In the genomic region with DNA sequence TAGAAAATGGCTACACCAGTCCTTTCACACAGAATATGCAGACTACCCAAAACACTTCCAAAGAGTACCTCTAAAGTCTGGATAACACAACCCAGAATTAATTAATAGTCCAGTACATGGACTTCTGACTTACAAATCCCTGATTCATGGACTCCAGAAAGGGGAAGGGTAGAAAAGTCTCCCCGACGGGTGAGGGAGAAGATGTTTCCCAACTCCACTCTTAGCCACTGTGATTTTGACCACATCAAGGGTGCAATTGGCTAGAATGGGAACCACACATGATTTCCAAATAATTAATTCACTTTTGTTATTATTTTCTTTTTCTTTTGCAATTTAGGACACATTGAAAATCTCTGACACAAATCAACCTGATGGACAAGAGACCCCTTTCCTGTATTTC, we compare ENCODE assay signal across 14 cellular contexts. TPM values are rescaled to one million over a fixed set of nuclear protein-coding genes. Genes with fewer than 3 reads are reported as not detected.
"Had no signal": no experiment of that assay in that cellular context is flagged by ENCODE, and none has a peak within 500 bp of the region (broad histone marks: within the 10 kb centered on the region; RNA-seq: fewer than 3 reads in every experiment).

No MANE protein-coding gene starts in this region.

- H3K9me3 ChIP-seq: left lung, mucosa of descending colon, tibial nerve had no signal

- ATAC-seq: activated T-helper 17 cell treated with anti-CD3 and anti-CD28 coated beads, Interleukin-2, amount 50 U/mL, for 72 hours; esophagus mucosa; left lung; mucosa of descending colon; naive thymus-derived CD8-positive, alpha-beta T cell; stimulated activated effector memory CD8-positive, alpha-beta T cell treated with anti-CD3 and anti-CD28 coated beads, Interleukin-12 subunit alpha, Interleukin-12 subunit beta, amount 100 ng/mL, for 72 hours had no signal

- H3K36me3 Mint-ChIP-seq: stimulated activated effector memory CD8-positive, alpha-beta T cell treated with anti-CD3 and anti-CD28 coated beads, Interleukin-12 subunit alpha, Interleukin-12 subunit beta, amount 100 ng/mL, for 72 hours had no signal

- H3K4me3 ChIP-seq: left lung, mucosa of descending colon, tibial nerve had no signal

- H3K36me3 ChIP-seq: left lung, tibial nerve had no signal

- H3K27me3 Mint-ChIP-seq: activated T-helper 17 cell treated with anti-CD3 and anti-CD28 coated beads, Interleukin-2, amount 50 U/mL, for 72 hours had no signal

- H3K9me3 Mint-ChIP-seq: activated CD4-positive, alpha-beta T cell treated with anti-CD3 and anti-CD28 coated beads, Interleukin-2, amount 10 ng/mL, durations not matched to agents 7 days and 5 days; activated T-helper 17 cell treated with anti-CD3 and anti-CD28 coated beads, Interleukin-2, amount 50 U/mL, for 72 hours; naive thymus-derived CD8-positive, alpha-beta T cell; stimulated activated effector memory CD8-positive, alpha-beta T cell treated with anti-CD3 and anti-CD28 coated beads, Interleukin-12 subunit alpha, Interleukin-12 subunit beta, amount 100 ng/mL, for 72 hours; T-helper 1 cell treated with Interleukin-12 subunit alpha and Interleukin-12 subunit beta and Interleukin-4 antibody, amounts not matched to agents 30 μg/mL and 1 μg/mL, for 36 hours had no signal

- H3K27ac Mint-ChIP-seq: activated CD4-positive, alpha-beta T cell treated with anti-CD3 and anti-CD28 coated beads, Interleukin-2, amount 10 ng/mL, durations not matched to agents 7 days and 5 days; activated T-helper 17 cell treated with anti-CD3 and anti-CD28 coated beads, Interleukin-2, amount 50 U/mL, for 72 hours; naive thymus-derived CD8-positive, alpha-beta T cell; stimulated activated effector memory CD8-positive, alpha-beta T cell treated with anti-CD3 and anti-CD28 coated beads, Interleukin-12 subunit alpha, Interleukin-12 subunit beta, amount 100 ng/mL, for 72 hours; T-helper 1 cell treated with Interleukin-12 subunit alpha and Interleukin-12 subunit beta and Interleukin-4 antibody, amounts not matched to agents 30 μg/mL and 1 μg/mL, for 36 hours had no signal

- H3K4me3 Mint-ChIP-seq: activated CD4-positive, alpha-beta T cell treated with anti-CD3 and anti-CD28 coated beads, Interleukin-2, amount 10 ng/mL, durations not matched to agents 7 days and 5 days; T-helper 1 cell treated with Interleukin-12 subunit alpha and Interleukin-12 subunit beta and Interleukin-4 antibody, amounts not matched to agents 30 μg/mL and 1 μg/mL, for 36 hours had no signal

- H3K4me1 Mint-ChIP-seq: activated T-helper 17 cell treated with anti-CD3 and anti-CD28 coated beads, Interleukin-2, amount 50 U/mL, for 72 hours; stimulated activated effector memory CD8-positive, alpha-beta T cell treated with anti-CD3 and anti-CD28 coated beads, Interleukin-12 subunit alpha, Interleukin-12 subunit beta, amount 100 ng/mL, for 72 hours had no signal

- H3K27ac ChIP-seq: left lung, tibial nerve had no signal

- DNase-seq: activated CD4-positive, alpha-beta T cell treated with anti-CD3 and anti-CD28 coated beads, Interleukin-2, amount 10 ng/mL, durations not matched to agents 7 days and 5 days; activated CD4-positive, CD25-positive, alpha-beta regulatory T cell; activated naive CD4-positive, alpha-beta T cell treated with Interleukin-2 at 50 U/mL for 16 hours; activated T-cell treated with anti-CD3 and anti-CD28 coated beads for 4 hours; aorta; left lung; naive thymus-derived CD8-positive, alpha-beta T cell had no signal

RNA-seq across cellular contexts. Expression of gene TMEM130, which starts 1.4 kb away (rescaled TPM):
- total RNA-seq: activated CD4-positive, alpha-beta T cell treated with anti-CD3 and anti-CD28 coated beads, Interleukin-2, amount 10 ng/mL, durations not matched to agents 7 days and 5 days; activated CD8-positive, alpha-beta memory T cell treated with anti-CD3 and anti-CD28 coated beads for 36 hours; activated T-helper 17 cell treated with anti-CD3 and anti-CD28 coated beads, Interleukin-2, amount 50 U/mL, for 72 hours; esophagus mucosa; naive thymus-derived CD8-positive, alpha-beta T cell had no signal
- polyA plus RNA-seq: naive thymus-derived CD8-positive, alpha-beta T cell had no signal
